1 cellular context compared by ENCODE assay signal in genomic region chr6:88709819-88710246, GRCh38.
TF ChIP-seq lines count a peak whose summit lies in the region.

No MANE protein-coding gene starts in this region.

TF ChIP-seq in HepG2, 621 proteins besides CTCF, POLR2A, EP300 and RAD21 (continued from another document and continues in another):
- no peak for TF ChIP-seq ZBTB40 (IDR thresholded peaks at IDR 0.05)
- no peak; the same call in 1 of the 2 replicates for TF ChIP-seq ZBTB40 (CRISPR knock-in tag; IDR thresholded peaks at IDR 0.05)
- no peak for TF ChIP-seq HIVEP1 (CRISPR knock-in tag; IDR thresholded peaks at IDR 0.05)
- no peak for TF ChIP-seq SIN3A (IDR thresholded peaks at IDR 0.05; ENCODE audit: borderline replicate concordance, low read depth, low read length)
- no peak for TF ChIP-seq ZNF660 (CRISPR knock-in tag; IDR thresholded peaks at IDR 0.05; ENCODE audit: borderline replicate concordance, low read depth)
- TF ChIP-seq ZNF691 (CRISPR knock-in tag; IDR thresholded peaks at IDR 0.05; ENCODE audit: borderline replicate concordance, low read depth): no peak
- TF ChIP-seq ZNF282 (IDR thresholded peaks at IDR 0.05; ENCODE audit: partially characterized antibody): no peak
- no peak for TF ChIP-seq PATZ1 (CRISPR knock-in tag; IDR thresholded peaks at IDR 0.05)
- peak; percentile 94 for TF ChIP-seq ARID3A (IDR thresholded peaks at IDR 0.05; ENCODE audit: low read depth, low read length)
- TF ChIP-seq U2AF1 (optimal IDR thresholded peaks at IDR 0.05; ENCODE audit: low read depth, low read length): no peak
- peak; percentile 99 for TF ChIP-seq POGZ (CRISPR knock-in tag; IDR thresholded peaks at IDR 0.05)
- TF ChIP-seq MED1 (CRISPR knock-in tag; IDR thresholded peaks at IDR 0.05): peak; percentile 84
- no peak for TF ChIP-seq HHEX (CRISPR knock-in tag; IDR thresholded peaks at IDR 0.05)
- no peak for TF ChIP-seq IRX3 (CRISPR knock-in tag; IDR thresholded peaks at IDR 0.05; ENCODE audit: borderline replicate concordance, low read depth)
- peak; percentile 65; the same call in 1 of the 2 replicates for TF ChIP-seq REPIN1 (CRISPR knock-in tag; IDR thresholded peaks at IDR 0.05; ENCODE audit: borderline replicate concordance, low read depth)
- TF ChIP-seq ZNF546 (CRISPR knock-in tag; conservative IDR thresholded peaks at IDR 0.05): no peak
- no peak for TF ChIP-seq TFE3 (CRISPR knock-in tag; IDR thresholded peaks at IDR 0.05)
- no peak for TF ChIP-seq ZNF616 (CRISPR knock-in tag; IDR thresholded peaks at IDR 0.05; ENCODE audit: low read depth)
- peak; percentile 96 for TF ChIP-seq ONECUT2 (CRISPR knock-in tag; IDR thresholded peaks at IDR 0.05)
- TF ChIP-seq ZBTB43 (CRISPR knock-in tag; conservative IDR thresholded peaks at IDR 0.05): peak; percentile 66; the same call in 1 of the 2 replicates
- no peak for TF ChIP-seq EEA1 (CRISPR knock-in tag; IDR thresholded peaks at IDR 0.05; ENCODE audit: borderline replicate concordance)
- TF ChIP-seq ZNF816 (CRISPR knock-in tag; IDR thresholded peaks at IDR 0.05; ENCODE audit: borderline replicate concordance): no peak; the same call in 1 of the 2 replicates
- TF ChIP-seq GTF2F1 (IDR thresholded peaks at IDR 0.05; ENCODE audit: low read length): no peak
- TF ChIP-seq AGO1 (IDR thresholded peaks at IDR 0.05; ENCODE audit: low read depth, low read length, poor library complexity, severe bottlenecking): no peak
- no peak for TF ChIP-seq ZNF17 (CRISPR knock-in tag; IDR thresholded peaks at IDR 0.05)
- TF ChIP-seq ARID4A (CRISPR knock-in tag; IDR thresholded peaks at IDR 0.05; ENCODE audit: borderline replicate concordance): no peak
- TF ChIP-seq TRAFD1 (CRISPR knock-in tag; IDR thresholded peaks at IDR 0.05; ENCODE audit: borderline replicate concordance): no peak
- no peak for TF ChIP-seq ZFAT (CRISPR knock-in tag; conservative IDR thresholded peaks at IDR 0.05)
